26 cellular contexts compared by ENCODE assay signal in genomic region chr15:34064443-34064842, GRCh38.
"Had no signal": no experiment of that assay in that cellular context is flagged by ENCODE, and none has a peak within 500 bp of the region (broad histone marks: within the 10 kb centered on the region; RNA-seq: fewer than 3 reads in every experiment).

No MANE protein-coding gene starts in this region.

- ATAC-seq: activated naive CD4-positive, alpha-beta T cell treated with anti-CD3 and anti-CD28 coated beads, Interleukin-2, amount 50 U/mL, for 72 hours; activated naive CD8-positive, alpha-beta T cell treated with anti-CD3 and anti-CD28 coated beads, Interleukin-2, amount 50 U/mL, for 24 hours; body of pancreas had no signal

- H3K9me3 Mint-ChIP-seq: activated B cell treated with CpG ODN at 0.5 μM for 24 hours; activated CD4-positive, alpha-beta T cell treated with anti-CD3 and anti-CD28 coated beads, Interleukin-2, amount 10 ng/mL, durations not matched to agents 24 days and 14 days; activated naive CD4-positive, alpha-beta T cell treated with anti-CD3 and anti-CD28 coated beads, Interleukin-2, amount 50 U/mL, for 72 hours; activated naive CD8-positive, alpha-beta T cell treated with anti-CD3 and anti-CD28 coated beads, Interleukin-2, amount 50 U/mL, for 24 hours; activated T-helper 1 cell treated with anti-CD3 and anti-CD28 coated beads, Interleukin-12 subunit alpha, Interleukin-12 subunit beta, Interleukin-2, Interleukin-4 antibody, amounts not matched to agents 30 ng/mL and 10 ng/mL and 1 ng/mL, durations not matched to agents 14 hours and 24 hours and 36 hours had no signal

- H3K27me3 ChIP-seq: ascending aorta, body of pancreas had no signal

- H3K4me1 ChIP-seq: ascending aorta, body of pancreas had no signal

- H3K36me3 ChIP-seq: ascending aorta had no signal

- H3K27ac Mint-ChIP-seq: activated B cell treated with CpG ODN at 0.5 μM for 24 hours; activated CD4-positive, alpha-beta T cell treated with anti-CD3 and anti-CD28 coated beads, Interleukin-2, amount 10 ng/mL, durations not matched to agents 24 days and 14 days; activated naive CD8-positive, alpha-beta T cell treated with anti-CD3 and anti-CD28 coated beads, Interleukin-2, amount 50 U/mL, for 24 hours; activated T-helper 1 cell treated with anti-CD3 and anti-CD28 coated beads, Interleukin-12 subunit alpha, Interleukin-12 subunit beta, Interleukin-2, Interleukin-4 antibody, amounts not matched to agents 30 ng/mL and 10 ng/mL and 1 ng/mL, durations not matched to agents 14 hours and 24 hours and 36 hours had no signal

- H3K4me3 Mint-ChIP-seq: activated B cell treated with CpG ODN at 0.5 μM for 24 hours; activated CD4-positive, alpha-beta T cell treated with anti-CD3 and anti-CD28 coated beads, Interleukin-2, amount 10 ng/mL, durations not matched to agents 24 days and 14 days; activated naive CD8-positive, alpha-beta T cell treated with anti-CD3 and anti-CD28 coated beads, Interleukin-2, amount 50 U/mL, for 24 hours; activated T-helper 1 cell treated with anti-CD3 and anti-CD28 coated beads, Interleukin-12 subunit alpha, Interleukin-12 subunit beta, Interleukin-2, Interleukin-4 antibody, amounts not matched to agents 30 ng/mL and 10 ng/mL and 1 ng/mL, durations not matched to agents 14 hours and 24 hours and 36 hours had no signal

- H3K4me3 ChIP-seq: ascending aorta, body of pancreas had no signal

- H3K27me3 Mint-ChIP-seq: activated B cell treated with CpG ODN at 0.5 μM for 24 hours; activated CD4-positive, alpha-beta T cell treated with anti-CD3 and anti-CD28 coated beads, Interleukin-2, amount 10 ng/mL, durations not matched to agents 24 days and 14 days; activated naive CD8-positive, alpha-beta T cell treated with anti-CD3 and anti-CD28 coated beads, Interleukin-2, amount 50 U/mL, for 24 hours had no signal

- H3K27ac ChIP-seq: ascending aorta, body of pancreas had no signal

- DNase-seq: activated B cell treated with CpG ODN at 0.5 μM for 24 hours; activated CD4-positive, alpha-beta T cell treated with anti-CD3 and anti-CD28 coated beads for 1 hour; activated CD4-positive, alpha-beta T cell treated with anti-CD3 and anti-CD28 coated beads, Interleukin-2, amount 10 ng/mL, durations not matched to agents 24 days and 14 days; activated CD4-positive, alpha-beta T cell treated with anti-CD3 and anti-CD28 coated beads, Interleukin-2, amount 50 U/mL, for 48 hours; activated CD8-positive, alpha-beta memory T cell treated with anti-CD3 and anti-CD28 coated beads for 24 hours; activated effector memory CD4-positive, alpha-beta T cell treated with anti-CD3 and anti-CD28 coated beads, Interleukin-2, amount 50 U/mL, for 16 hours; activated naive CD4-positive, alpha-beta T cell treated with Interleukin-2 at 50 U/mL for 16 hours; activated naive CD8-positive, alpha-beta T cell treated with anti-CD3 and anti-CD28 coated beads, Interleukin-2, amount 50 U/mL, for 24 hours; activated T-cell treated with anti-CD3 and anti-CD28 coated beads, Interleukin-2, amount 50 U/mL, for 1 hour; amniotic stem cell; body of pancreas; KG1; NCI-H1092; NCI-H1417; NCI-H2029; NCI-H2107; NCI-H345; NCI-H510A; NCI-H526 treated with DMSO at 0.1 percent for 48 hours; NCI-H82; SIG-M5; T-helper 2 cell; T1000 had no signal

- H3K9me3 ChIP-seq: ascending aorta, body of pancreas had no signal

- H3K36me3 Mint-ChIP-seq: activated naive CD4-positive, alpha-beta T cell treated with anti-CD3 and anti-CD28 coated beads, Interleukin-2, amount 50 U/mL, for 72 hours had no signal
